19 cellular contexts compared by ENCODE assay signal in the genomic region with DNA sequence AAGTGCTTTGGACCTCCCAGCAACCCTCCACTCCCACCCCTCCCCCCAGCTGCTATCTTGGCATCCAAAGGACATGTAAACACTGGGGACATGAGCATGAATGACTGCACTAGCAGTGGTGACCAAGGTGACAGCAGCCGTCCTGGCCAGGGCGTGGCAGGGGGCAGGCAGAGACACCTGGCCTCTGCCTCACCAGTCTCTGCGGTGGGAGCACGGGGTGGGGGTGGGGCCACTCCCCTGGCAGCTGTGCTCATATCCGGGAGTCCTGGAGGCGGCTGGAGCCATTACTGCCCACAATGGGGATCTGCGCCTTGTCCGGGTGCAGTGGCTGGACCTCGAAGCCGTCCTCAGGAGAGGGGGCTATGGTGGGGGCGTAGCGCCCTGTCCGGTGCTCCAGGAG. TPM values are rescaled to one million over a fixed set of nuclear protein-coding genes. Genes with fewer than 3 reads are reported as not detected.
DNase-seq lines count a peak whose midpoint lies in the region; ATAC-seq, FAIRE-seq and TF ChIP-seq lines count a peak whose summit lies in the region.
"Had no signal": no experiment of that assay in that cellular context is flagged by ENCODE, and none has a peak within 500 bp of the region (broad histone marks: within the 10 kb centered on the region; RNA-seq: fewer than 3 reads in every experiment).

No MANE protein-coding gene starts in this region.

- no peaks in the 10 kb centered on the region for H3K27me3 Mint-ChIP-seq in activated CD4-positive, alpha-beta memory T cell treated with anti-CD3 and anti-CD28 coated beads, Interleukin-2, amount 10 ng/mL, durations not matched to agents 7 days and 5 days
- H3K27me3 Mint-ChIP-seq: activated CD4-positive, alpha-beta T cell treated with anti-CD3 and anti-CD28 coated beads, Interleukin-2, amount 10 ng/mL, durations not matched to agents 7 days and 5 days; stimulated activated naive CD8-positive, alpha-beta T cell treated with anti-CD3 and anti-CD28 coated beads, Interleukin-15, Interleukin-2, amounts not matched to agents 100 ng/mL and 50 ng/mL, for 24 hours had no signal

- no peak for ATAC-seq in HG02759 (IDR thresholded peaks at IDR 0.05; ENCODE audit: unreplicated experiment)
- ATAC-seq in activated CD4-positive, CD25-positive, alpha-beta regulatory T cell treated with anti-CD3 and anti-CD28 coated beads, Interleukin-2, amount 50 U/mL, for 24 hours = no peak

- peaks cover 15% of the 10 kb centered on the region for H3K4me1 Mint-ChIP-seq in activated CD4-positive, alpha-beta memory T cell treated with anti-CD3 and anti-CD28 coated beads, Interleukin-2, amount 10 ng/mL, durations not matched to agents 7 days and 5 days

- no peak overlapping the region for H3K4me3 Mint-ChIP-seq in activated CD4-positive, alpha-beta memory T cell treated with anti-CD3 and anti-CD28 coated beads, Interleukin-2, amount 10 ng/mL, durations not matched to agents 7 days and 5 days
- H3K4me3 Mint-ChIP-seq: activated CD4-positive, alpha-beta T cell treated with anti-CD3 and anti-CD28 coated beads, Interleukin-2, amount 10 ng/mL, durations not matched to agents 7 days and 5 days; stimulated activated naive CD8-positive, alpha-beta T cell treated with anti-CD3 and anti-CD28 coated beads, Interleukin-15, Interleukin-2, amounts not matched to agents 100 ng/mL and 50 ng/mL, for 24 hours had no signal

- peaks cover 5% of the 10 kb centered on the region for H3K79me2 ChIP-seq in hepatocyte

- no peaks in the 10 kb centered on the region for H3K9me3 Mint-ChIP-seq in activated CD4-positive, alpha-beta memory T cell treated with anti-CD3 and anti-CD28 coated beads, Interleukin-2, amount 10 ng/mL, durations not matched to agents 7 days and 5 days
- H3K9me3 Mint-ChIP-seq: activated CD4-positive, alpha-beta T cell treated with anti-CD3 and anti-CD28 coated beads, Interleukin-2, amount 10 ng/mL, durations not matched to agents 7 days and 5 days; stimulated activated naive CD8-positive, alpha-beta T cell treated with anti-CD3 and anti-CD28 coated beads, Interleukin-15, Interleukin-2, amounts not matched to agents 100 ng/mL and 50 ng/mL, for 24 hours had no signal

- DNase-seq in NCI-H146 treated with DMSO at 0.1 percent for 48 hours (lab: John Stamatoyannopoulos, UW; ENCODE audit: unreplicated experiment) (peak; percentile 47), NCI-H774 (lab: John Stamatoyannopoulos, UW) (peak; percentile 96), hepatocyte (ENCODE audit: low spot score) (peak; percentile 60), small intestine (peak; percentile 52)
- DNase-seq in activated CD4-positive, alpha-beta memory T cell treated with anti-CD3 and anti-CD28 coated beads, Interleukin-2, amount 10 ng/mL, durations not matched to agents 7 days and 5 days = no peak
- DNase-seq: activated CD4-positive, alpha-beta T cell treated with anti-CD3 and anti-CD28 coated beads, Interleukin-2, amount 10 ng/mL, durations not matched to agents 7 days and 5 days; activated effector memory CD4-positive, alpha-beta T cell treated with anti-CD3 and anti-CD28 coated beads, Interleukin-2, amount 50 U/mL, for 16 hours; AML-193; H7; head of caudate nucleus; NCI-H446; nucleus accumbens; spleen; stimulated activated CD4-positive, alpha-beta T cell treated with anti-CD3 and anti-CD28 coated beads, Interleukin-4, amount 100 ng/mL, for 24 hours; trophoblast cell had no signal

- FAIRE-seq in small intestine (lab: Jason Lieb, UNC) = no peak
- FAIRE-seq: endothelial cell of umbilical vein had no signal

- no peaks in the 10 kb centered on the region for H4K20me1 ChIP-seq in hepatocyte (ENCODE audit: insufficient read depth, poor library complexity, severe bottlenecking)

- TF ChIP-seq CTCF in hepatocyte (IDR thresholded peaks at IDR 0.05; ENCODE audit: poor library complexity) = no peak

- no peak overlapping the region for H3K4me2 ChIP-seq in hepatocyte

- no peaks in the 10 kb centered on the region for H3K36me3 Mint-ChIP-seq in activated CD4-positive, alpha-beta memory T cell treated with anti-CD3 and anti-CD28 coated beads, Interleukin-2, amount 10 ng/mL, durations not matched to agents 7 days and 5 days (ENCODE audit: low read depth)

- H3K27me3 ChIP-seq in hepatocyte (no peaks in the 10 kb centered on the region), small intestine (ENCODE audit: control insufficient read depth in 2 of 2, insufficient read depth in 2 of 2, low read length in 2 of 2) (no peaks in the 10 kb centered on the region)
- H3K27me3 ChIP-seq: spleen had no signal

- no peak overlapping the region for H3K27ac Mint-ChIP-seq in activated CD4-positive, alpha-beta memory T cell treated with anti-CD3 and anti-CD28 coated beads, Interleukin-2, amount 10 ng/mL, durations not matched to agents 7 days and 5 days
- H3K27ac Mint-ChIP-seq: activated CD4-positive, alpha-beta T cell treated with anti-CD3 and anti-CD28 coated beads, Interleukin-2, amount 10 ng/mL, durations not matched to agents 7 days and 5 days; stimulated activated naive CD8-positive, alpha-beta T cell treated with anti-CD3 and anti-CD28 coated beads, Interleukin-15, Interleukin-2, amounts not matched to agents 100 ng/mL and 50 ng/mL, for 24 hours had no signal

- WGBS in hepatocyte (ENCODE audit: low lambda C conversion rate, missing lambda C conversion rate) = 72% methylated on average over 13 of the region's 13 CpGs
- 17 to 76% (median 44%) methylated on average over 13 of the region's 13 CpGs for WGBS in small intestine, 3 donors

- no peaks in the 10 kb centered on the region for H3K36me3 ChIP-seq in hepatocyte (replicated peaks; ENCODE audit: insufficient read depth, low read depth)
- no peaks in the 10 kb centered on the region for H3K36me3 ChIP-seq in small intestine (ENCODE audit: control insufficient read depth in 2 of 2, insufficient read depth in 2 of 2, low read length in 2 of 2)
- H3K36me3 ChIP-seq: spleen had no signal

- H3K4me1 ChIP-seq in hepatocyte (ENCODE audit: insufficient read depth) = peaks cover 13% of the 10 kb centered on the region
- H3K4me1 ChIP-seq in small intestine (ENCODE audit: control insufficient read depth in 2 of 2, insufficient read depth in 1 of 2, low read depth in 1 of 2, low read length in 1 of 2) = no peaks in the 10 kb centered on the region

- CTCF ChIA-PET in activated CD4-positive, alpha-beta memory T cell treated with anti-CD3 and anti-CD28 coated beads, Interleukin-2, amount 10 ng/mL, durations not matched to agents 7 days and 5 days (lab: Charles Lee) = no interaction called here

- H3K9me3 ChIP-seq in hepatocyte (ENCODE audit: low read depth) (no peaks in the 10 kb centered on the region), small intestine (ENCODE audit: control insufficient read depth, low read depth) (no peaks in the 10 kb centered on the region)
- H3K9me3 ChIP-seq: spleen had no signal

- no peak overlapping the region for H2AFZ ChIP-seq in hepatocyte

- no peak overlapping the region for H3K4me3 ChIP-seq in hepatocyte
- H3K4me3 ChIP-seq in small intestine (ENCODE audit: low read depth in 1 of 2, low read length in 2 of 2) = no peak overlapping the region
- H3K4me3 ChIP-seq: spleen had no signal

- H3K27ac ChIP-seq in hepatocyte (peak overlapping the region; percentile 35), small intestine (ENCODE audit: low read depth in 1 of 2, low read length in 1 of 2) (no peak overlapping the region)
- H3K27ac ChIP-seq: spleen had no signal

- POLR2A ChIA-PET in activated CD4-positive, alpha-beta memory T cell treated with anti-CD3 and anti-CD28 coated beads, Interleukin-2, amount 10 ng/mL, durations not matched to agents 7 days and 5 days (lab: Charles Lee) = no interaction called here

- H3K9me2 ChIP-seq in hepatocyte (replicated peaks; ENCODE audit: insufficient read depth) = no peaks in the 10 kb centered on the region

RNA-seq across cellular contexts. Expression of gene CCDC24, which starts 5.9 kb away (rescaled TPM):
- total RNA-seq in hepatocyte = 11.0 and 13.2 TPM in 2 replicates
- 23.7 and 27.7 TPM in 2 replicates for polyA plus RNA-seq in hepatocyte
- polyA plus RNA-seq in small intestine = 10 to 100 TPM in 2 of 3 donors, 1 to 10 TPM in 1; 5.8 to 35.1 (median 20.4) TPM
- 1 to 10 TPM; 1.8 to 2.2 TPM for total RNA-seq in activated CD4-positive, alpha-beta memory T cell treated with anti-CD3 and anti-CD28 coated beads, Interleukin-2, amount 10 ng/mL, durations not matched to agents 7 days and 5 days

RNA-seq across cellular contexts. Expression of gene B4GALT2, which starts 18.3 kb away (rescaled TPM):
- 45.7 and 48.2 TPM in 2 replicates for total RNA-seq in hepatocyte
- polyA plus RNA-seq in hepatocyte (68.8 and 73.8 TPM in 2 replicates), small intestine (10 to 100 TPM in 2 of 3 donors, 1 to 10 TPM in 1; 8.9 to 31.8 (median 20.0) TPM)
- total RNA-seq in activated CD4-positive, alpha-beta memory T cell treated with anti-CD3 and anti-CD28 coated beads, Interleukin-2, amount 10 ng/mL, durations not matched to agents 7 days and 5 days = 10 to 100 TPM; 13.0 to 15.5 TPM

RNA-seq across cellular contexts. Expression of gene ATP6V0B, which starts 22.5 kb away (rescaled TPM):
- 195 and 216 TPM in 2 replicates for total RNA-seq in hepatocyte
- polyA plus RNA-seq in hepatocyte (338 and 366 TPM in 2 replicates), small intestine (100 to 1,000 TPM; 104 to 245 (median 201) TPM)
- 100 to 1,000 TPM; 121 TPM for total RNA-seq in activated CD4-positive, alpha-beta memory T cell treated with anti-CD3 and anti-CD28 coated beads, Interleukin-2, amount 10 ng/mL, durations not matched to agents 7 days and 5 days

RNA-seq across cellular contexts. Expression of gene DPH2, which starts 27.5 kb away (rescaled TPM):
- total RNA-seq in hepatocyte = 18.6 and 31.5 TPM in 2 replicates
- polyA plus RNA-seq in hepatocyte (20.2 and 21.5 TPM in 2 replicates), small intestine (10 to 100 TPM in 2 of 3 donors, 1 to 10 TPM in 1; 5.8 to 25.2 (median 11.3) TPM)
- total RNA-seq in activated CD4-positive, alpha-beta memory T cell treated with anti-CD3 and anti-CD28 coated beads, Interleukin-2, amount 10 ng/mL, durations not matched to agents 7 days and 5 days = 10 to 100 TPM; 18.0 to 19.2 TPM

RNA-seq across cellular contexts. Expression of gene SLC6A9, which starts 34.0 kb away (rescaled TPM):
- 13.5 and 14.6 TPM in 2 replicates for total RNA-seq in hepatocyte
- 24.9 and 25.3 TPM in 2 replicates for polyA plus RNA-seq in hepatocyte
- polyA plus RNA-seq in small intestine = 10 to 100 TPM in 1 of 3 donors, 1 to 10 TPM in 1, under 1 TPM in 1; 0.81 to 15.7 (median 1.6) TPM
- 1 to 10 TPM; 4.8 to 5.7 TPM for total RNA-seq in activated CD4-positive, alpha-beta memory T cell treated with anti-CD3 and anti-CD28 coated beads, Interleukin-2, amount 10 ng/mL, durations not matched to agents 7 days and 5 days
